Comparison of ENCODE assay signal across 1 cellular context in genomic region chr1:229098903-229099578, GRCh38.
TF ChIP-seq lines count a peak whose summit lies in the region.

No MANE protein-coding gene starts in this region.

TF ChIP-seq in HepG2, 621 proteins besides CTCF, POLR2A, EP300 and RAD21 (continued from another document and continues in another):
- peak; percentile 84; the same call in 1 of the 2 replicates for TF ChIP-seq MIXL1 (CRISPR knock-in tag; IDR thresholded peaks at IDR 0.05)
- TF ChIP-seq SOX6 (IDR thresholded peaks at IDR 0.05), result no peak
- TF ChIP-seq SOX6 (CRISPR knock-in tag; IDR thresholded peaks at IDR 0.05), result peak; percentile 84
- TF ChIP-seq HMGXB3 (CRISPR knock-in tag; IDR thresholded peaks at IDR 0.05; ENCODE audit: borderline replicate concordance), result 0 out of 2 replicates have a peak, but pooled peaks have one; percentile 15
- TF ChIP-seq ZNF367 (CRISPR knock-in tag; IDR thresholded peaks at IDR 0.05; ENCODE audit: borderline replicate concordance), result no peak
- TF ChIP-seq POGK (CRISPR knock-in tag; conservative IDR thresholded peaks at IDR 0.05), result peak; percentile 42
- TF ChIP-seq ZHX1 (CRISPR knock-in tag; IDR thresholded peaks at IDR 0.05; ENCODE audit: low read depth), result peak; percentile 85
- TF ChIP-seq ARID2 (CRISPR knock-in tag; IDR thresholded peaks at IDR 0.05; ENCODE audit: borderline replicate concordance), result peak; percentile 67; the same call in 1 of the 2 replicates
- TF ChIP-seq PITX1 (CRISPR knock-in tag; IDR thresholded peaks at IDR 0.05), result peak; percentile 87
- TF ChIP-seq SNRNP70 (IDR thresholded peaks at IDR 0.05; ENCODE audit: low read depth, low read length), result no peak
- peak; percentile 97 for TF ChIP-seq HNF4G (IDR thresholded peaks at IDR 0.05; ENCODE audit: borderline replicate concordance, low read depth, low read length)
- peak; percentile 98 for TF ChIP-seq HNF4G (CRISPR knock-in tag; IDR thresholded peaks at IDR 0.05; ENCODE audit: borderline replicate concordance, low read depth)
- TF ChIP-seq TBX2 (CRISPR knock-in tag; IDR thresholded peaks at IDR 0.05; ENCODE audit: borderline replicate concordance), result peak; percentile 68; the same call in 1 of the 2 replicates
- TF ChIP-seq RXRB (CRISPR knock-in tag; IDR thresholded peaks at IDR 0.05; ENCODE audit: borderline replicate concordance), result peak; percentile 93
- no peak for TF ChIP-seq SUZ12 (IDR thresholded peaks at IDR 0.05; ENCODE audit: low read depth, low read length)
- no peak for TF ChIP-seq ZNF17 (CRISPR knock-in tag; IDR thresholded peaks at IDR 0.05)
- no peak for TF ChIP-seq MNT (IDR thresholded peaks at IDR 0.05)
- TF ChIP-seq ZFP37 (CRISPR knock-in tag; IDR thresholded peaks at IDR 0.05; ENCODE audit: borderline replicate concordance), result peak; percentile 41; the same call in 1 of the 2 replicates
- no peak for TF ChIP-seq ZNF468 (CRISPR knock-in tag; IDR thresholded peaks at IDR 0.05)
- TF ChIP-seq CBFB (CRISPR knock-in tag; IDR thresholded peaks at IDR 0.05), result peak; percentile 92
- peak; percentile 53; the same call in 1 of the 2 replicates for TF ChIP-seq ZHX2 (IDR thresholded peaks at IDR 0.05; ENCODE audit: low read depth)
- peak; percentile 22; the same call in 1 of the 2 replicates for TF ChIP-seq ZHX2 (CRISPR knock-in tag; IDR thresholded peaks at IDR 0.05; ENCODE audit: borderline replicate concordance)
- no peak; the same call in 1 of the 2 replicates for TF ChIP-seq ZNF275 (CRISPR knock-in tag; IDR thresholded peaks at IDR 0.05; ENCODE audit: borderline replicate concordance)
- 0 out of 2 replicates have a peak, but pooled peaks have one; percentile 22 for TF ChIP-seq ZBTB21 (CRISPR knock-in tag; IDR thresholded peaks at IDR 0.05)
- peak; percentile 60; the same call in 1 of the 2 replicates for TF ChIP-seq GATAD1 (CRISPR knock-in tag; IDR thresholded peaks at IDR 0.05)
- TF ChIP-seq ZNF160 (CRISPR knock-in tag; IDR thresholded peaks at IDR 0.05), result peak; percentile 54; the same call in 1 of the 2 replicates
- no peak for TF ChIP-seq CBX2 (IDR thresholded peaks at IDR 0.05; ENCODE audit: low read depth, low read length)
- TF ChIP-seq CBX2 (CRISPR knock-in tag; IDR thresholded peaks at IDR 0.05; ENCODE audit: low read depth), result no peak
- TF ChIP-seq ZNF746 (CRISPR knock-in tag; IDR thresholded peaks at IDR 0.05), result peak; percentile 72; the same call in 1 of the 2 replicates
- TF ChIP-seq ZKSCAN5 (CRISPR knock-in tag; IDR thresholded peaks at IDR 0.05), result no peak
- TF ChIP-seq ERF (CRISPR knock-in tag; IDR thresholded peaks at IDR 0.05), result peak; percentile 93
- no peak for TF ChIP-seq SNAI1 (CRISPR knock-in tag; IDR thresholded peaks at IDR 0.05; ENCODE audit: borderline replicate concordance)
- TF ChIP-seq HOMEZ (CRISPR knock-in tag; IDR thresholded peaks at IDR 0.05; ENCODE audit: low read depth), result peak; percentile 85
- TF ChIP-seq CEBPZ (IDR thresholded peaks at IDR 0.05; ENCODE audit: low read length), result no peak
